15 cellular contexts compared by ENCODE assay signal in the genomic region with DNA sequence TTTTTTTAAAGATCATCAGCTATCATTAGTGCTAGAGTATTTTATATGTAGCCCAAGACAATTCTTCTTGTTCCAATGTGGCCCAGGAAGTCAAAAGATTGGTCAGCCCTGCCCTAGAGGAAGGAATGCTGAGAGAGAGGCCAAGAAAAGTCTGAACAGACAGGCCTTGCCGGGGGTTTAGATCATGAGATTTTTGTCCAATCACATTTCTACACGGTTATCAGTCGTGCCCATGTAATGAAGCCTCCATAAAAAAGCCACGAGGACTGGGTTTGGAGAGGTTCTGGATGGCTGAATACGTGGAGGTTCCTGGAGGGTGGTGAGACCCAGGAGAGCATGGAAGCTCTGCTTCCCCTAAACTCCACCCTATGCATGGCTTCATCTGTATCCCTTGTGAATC. TPM values are rescaled to one million over a fixed set of nuclear protein-coding genes. Genes with fewer than 3 reads are reported as not detected.
DNase-seq lines count a peak whose midpoint lies in the region; ATAC-seq and TF ChIP-seq lines count a peak whose summit lies in the region.
"Had no signal": no experiment of that assay in that cellular context is flagged by ENCODE, and none has a peak within 500 bp of the region (broad histone marks: within the 10 kb centered on the region; RNA-seq: fewer than 3 reads in every experiment).

No MANE protein-coding gene starts in this region.

- peaks cover 51% of the 10 kb centered on the region for H3K4me1 Mint-ChIP-seq in activated CD4-positive, alpha-beta memory T cell treated with anti-CD3 and anti-CD28 coated beads for 36 hours (ENCODE audit: low read depth)
- H3K4me1 Mint-ChIP-seq in activated CD4-positive, alpha-beta memory T cell treated with anti-CD3 and anti-CD28 coated beads, Interleukin-2, amount 10 ng/mL, durations not matched to agents 7 days and 5 days, result peaks cover 53% of the 10 kb centered on the region
- peaks cover 42% of the 10 kb centered on the region for H3K4me1 Mint-ChIP-seq in stimulated activated effector memory CD8-positive, alpha-beta T cell treated with anti-CD3 and anti-CD28 coated beads, Interleukin-12 subunit alpha, Interleukin-12 subunit beta, amount 100 ng/mL, for 72 hours

- TF ChIP-seq CTCF in SK-N-SH (IDR thresholded peaks at IDR 0.05), result peak; percentile 36

- H3K36me3 ChIP-seq in SK-N-SH (replicated peaks in 1 of 2; ENCODE audit: control insufficient read depth in 1 of 2, insufficient read depth in 2 of 2, low read length in 1 of 2), result no peaks in the 10 kb centered on the region
- no peaks in the 10 kb centered on the region for H3K36me3 ChIP-seq in effector memory CD4-positive, alpha-beta T cell (ENCODE audit: control insufficient read depth, insufficient read depth, low read length)
- H3K36me3 ChIP-seq: pancreas had no signal

- H3F3A ChIP-seq in SK-N-SH (replicated peaks; ENCODE audit: insufficient read depth), result peaks cover 43% of the 10 kb centered on the region

- no peak for ATAC-seq in stimulated activated effector memory CD8-positive, alpha-beta T cell treated with anti-CD3 and anti-CD28 coated beads, Interleukin-12 subunit alpha, Interleukin-12 subunit beta, amount 100 ng/mL, for 72 hours
- ATAC-seq in GM19455 (IDR thresholded peaks at IDR 0.05; ENCODE audit: unreplicated experiment) (no peak), GM18498 (IDR thresholded peaks at IDR 0.05; ENCODE audit: unreplicated experiment) (no peak)
- ATAC-seq: effector memory CD8-positive, alpha-beta T cell had no signal

- intact Hi-C loops in activated CD4-positive, alpha-beta memory T cell treated with anti-CD3 and anti-CD28 coated beads for 36 hours (cut with micrococcal nuclease), result loop anchor here (1.0 to 2.0 kb wide), 2 partner anchors 43 to 86 kb away; a partner anchor contains a TSS

- H3K4me1 ChIP-seq in SK-N-SH (ENCODE audit: control insufficient read depth in 1 of 2, insufficient read depth in 2 of 2, low read depth in 1 of 2, low read length in 1 of 2), result peaks cover 10 to 17% of the 10 kb centered on the region in 2 experiments; a peak in 3 of 4 replicates
- peaks cover 8% of the 10 kb centered on the region for H3K4me1 ChIP-seq in effector memory CD4-positive, alpha-beta T cell (ENCODE audit: control insufficient read depth, insufficient read depth, low read length, poor library complexity, severe bottlenecking)
- H3K4me1 ChIP-seq: pancreas had no signal

- WGBS in SK-N-SH (ENCODE audit: low lambda C conversion rate), result 89% methylated on average over 5 of the region's 5 CpGs

- peak overlapping the region; percentile 48; the same call in 1 of the 2 replicates for H3K4me2 ChIP-seq in SK-N-SH

- peak overlapping the region in 1 of 2 experiments; percentile 80; a peak in 2 of 4 replicates for H3K27ac ChIP-seq in SK-N-SH (ENCODE audit: low read depth in 2 of 2, low read length in 1 of 2)
- H3K27ac ChIP-seq in epithelial cell of prostate, result peak overlapping the region; percentile 62
- H3K27ac ChIP-seq in effector memory CD4-positive, alpha-beta T cell (ENCODE audit: insufficient read depth, low read length, poor library complexity, severe bottlenecking), result no peak overlapping the region

- no peak overlapping the region for H3K9ac ChIP-seq in SK-N-SH

- CTCF ChIA-PET in activated CD4-positive, alpha-beta memory T cell treated with anti-CD3 and anti-CD28 coated beads for 36 hours (lab: Charles Lee), result interaction anchor here (1.3 kb wide), 1 partner anchor 12 kb away, joined by 3 read pairs; no protein-coding TSS in a partner anchor
- CTCF ChIA-PET in activated CD4-positive, alpha-beta memory T cell treated with anti-CD3 and anti-CD28 coated beads, Interleukin-2, amount 10 ng/mL, durations not matched to agents 7 days and 5 days (lab: Charles Lee), result interaction anchor here (1.0 to 1.3 kb wide), 2 partner anchors 15 to 44 kb away, joined by 3 to 4 read pairs; no protein-coding TSS in a partner anchor
- CTCF ChIA-PET in SK-N-SH (lab: Yijun Ruan, JAX), result interaction anchor here (1.8 kb wide), 1 partner anchor 15 kb away, joined by 5 read pairs; no protein-coding TSS in a partner anchor

- DNase-seq in activated CD4-positive, alpha-beta memory T cell treated with anti-CD3 and anti-CD28 coated beads for 36 hours, result no peak
- DNase-seq in activated CD4-positive, alpha-beta memory T cell treated with anti-CD3 and anti-CD28 coated beads, Interleukin-2, amount 10 ng/mL, durations not matched to agents 7 days and 5 days, result no peak
- no peak for DNase-seq in SK-N-SH
- no peak for DNase-seq in epithelial cell of prostate (ENCODE audit: low read depth, low spot score)
- no peak for DNase-seq in stimulated activated effector memory CD8-positive, alpha-beta T cell treated with anti-CD3 and anti-CD28 coated beads, Interleukin-12 subunit alpha, Interleukin-12 subunit beta, amount 100 ng/mL, for 72 hours (ENCODE audit: low spot score in 2 of 2)
- DNase-seq in effector memory CD4-positive, alpha-beta T cell, result no peak
- DNase-seq: C1 segment of cervical spinal cord; effector memory CD8-positive, alpha-beta T cell; KG1; NCI-H446 treated with DMSO at 0.1 percent for 48 hours; pancreas had no signal

- H3K9me3 Mint-ChIP-seq in activated CD4-positive, alpha-beta memory T cell treated with anti-CD3 and anti-CD28 coated beads for 36 hours, result peaks cover 12% of the 10 kb centered on the region
- peaks cover 3% of the 10 kb centered on the region for H3K9me3 Mint-ChIP-seq in activated CD4-positive, alpha-beta memory T cell treated with anti-CD3 and anti-CD28 coated beads, Interleukin-2, amount 10 ng/mL, durations not matched to agents 7 days and 5 days
- H3K9me3 Mint-ChIP-seq in stimulated activated effector memory CD8-positive, alpha-beta T cell treated with anti-CD3 and anti-CD28 coated beads, Interleukin-12 subunit alpha, Interleukin-12 subunit beta, amount 100 ng/mL, for 72 hours, result no peaks in the 10 kb centered on the region
- H3K9me3 Mint-ChIP-seq: effector memory CD8-positive, alpha-beta T cell had no signal

- TF ChIP-seq EP300 in SK-N-SH (IDR thresholded peaks at IDR 0.05; ENCODE audit: borderline replicate concordance in 1 of 2, low read depth in 1 of 2, low read length in 1 of 2), result no peak

- no peaks in the 10 kb centered on the region for H3K9me2 ChIP-seq in SK-N-SH

- no peaks in the 10 kb centered on the region for H4K20me1 ChIP-seq in SK-N-SH (ENCODE audit: insufficient read depth)

- TF ChIP-seq RAD21 in SK-N-SH (IDR thresholded peaks at IDR 0.05; ENCODE audit: low read length), result no peak

- no peaks in the 10 kb centered on the region for H3K79me2 ChIP-seq in SK-N-SH (ENCODE audit: insufficient read depth)

- H3K4me3 ChIP-seq in SK-N-SH (ENCODE audit: low read depth in 2 of 2, low read length in 1 of 2), result no peak overlapping the region
- no peak overlapping the region for H3K4me3 ChIP-seq in effector memory CD4-positive, alpha-beta T cell (ENCODE audit: insufficient read depth, low read depth, low read length, poor library complexity, severe bottlenecking)
- H3K4me3 ChIP-seq: pancreas had no signal

- H3K27ac Mint-ChIP-seq in activated CD4-positive, alpha-beta memory T cell treated with anti-CD3 and anti-CD28 coated beads for 36 hours, result peak overlapping the region; percentile 47
- no peak overlapping the region for H3K27ac Mint-ChIP-seq in activated CD4-positive, alpha-beta memory T cell treated with anti-CD3 and anti-CD28 coated beads, Interleukin-2, amount 10 ng/mL, durations not matched to agents 7 days and 5 days
- peak overlapping the region; percentile 83 for H3K27ac Mint-ChIP-seq in stimulated activated effector memory CD8-positive, alpha-beta T cell treated with anti-CD3 and anti-CD28 coated beads, Interleukin-12 subunit alpha, Interleukin-12 subunit beta, amount 100 ng/mL, for 72 hours
- H3K27ac Mint-ChIP-seq: effector memory CD8-positive, alpha-beta T cell had no signal

- H3K27me3 ChIP-seq in SK-N-SH (ENCODE audit: insufficient read depth), result no peaks in the 10 kb centered on the region
- no peaks in the 10 kb centered on the region for H3K27me3 ChIP-seq in effector memory CD4-positive, alpha-beta T cell (replicated peaks; ENCODE audit: control insufficient read depth, insufficient read depth, low read length, poor library complexity, severe bottlenecking)
- H3K27me3 ChIP-seq: pancreas had no signal

- H3K9me3 ChIP-seq in SK-N-SH, result no peaks in the 10 kb centered on the region
- H3K9me3 ChIP-seq in effector memory CD4-positive, alpha-beta T cell (ENCODE audit: control insufficient read depth, low read length), result no peaks in the 10 kb centered on the region
- H3K9me3 ChIP-seq: pancreas had no signal

- H3K36me3 Mint-ChIP-seq in activated CD4-positive, alpha-beta memory T cell treated with anti-CD3 and anti-CD28 coated beads for 36 hours, result peaks cover 8% of the 10 kb centered on the region
- H3K36me3 Mint-ChIP-seq in activated CD4-positive, alpha-beta memory T cell treated with anti-CD3 and anti-CD28 coated beads, Interleukin-2, amount 10 ng/mL, durations not matched to agents 7 days and 5 days (ENCODE audit: low read depth), result peaks cover 15% of the 10 kb centered on the region
- peaks cover 11% of the 10 kb centered on the region for H3K36me3 Mint-ChIP-seq in stimulated activated effector memory CD8-positive, alpha-beta T cell treated with anti-CD3 and anti-CD28 coated beads, Interleukin-12 subunit alpha, Interleukin-12 subunit beta, amount 100 ng/mL, for 72 hours

- H3K27me3 Mint-ChIP-seq in activated CD4-positive, alpha-beta memory T cell treated with anti-CD3 and anti-CD28 coated beads for 36 hours, result no peaks in the 10 kb centered on the region
- no peaks in the 10 kb centered on the region for H3K27me3 Mint-ChIP-seq in activated CD4-positive, alpha-beta memory T cell treated with anti-CD3 and anti-CD28 coated beads, Interleukin-2, amount 10 ng/mL, durations not matched to agents 7 days and 5 days
- H3K27me3 Mint-ChIP-seq: effector memory CD8-positive, alpha-beta T cell had no signal

- 0 out of 2 replicates have a peak overlapping the region, but pooled peaks have one; percentile 41 for H2AFZ ChIP-seq in SK-N-SH (ENCODE audit: low read depth)

- POLR2A ChIA-PET in activated CD4-positive, alpha-beta memory T cell treated with anti-CD3 and anti-CD28 coated beads for 36 hours (lab: Charles Lee), result no interaction called here
- POLR2A ChIA-PET in activated CD4-positive, alpha-beta memory T cell treated with anti-CD3 and anti-CD28 coated beads, Interleukin-2, amount 10 ng/mL, durations not matched to agents 7 days and 5 days (lab: Charles Lee), result interaction anchor here (1.8 kb wide), 1 partner anchor 38 kb away, joined by 4 read pairs; no protein-coding TSS in a partner anchor
- POLR2A ChIA-PET in SK-N-SH (lab: Yijun Ruan, JAX), result no interaction called here

- no peak overlapping the region for H3K4me3 Mint-ChIP-seq in activated CD4-positive, alpha-beta memory T cell treated with anti-CD3 and anti-CD28 coated beads for 36 hours
- H3K4me3 Mint-ChIP-seq in activated CD4-positive, alpha-beta memory T cell treated with anti-CD3 and anti-CD28 coated beads, Interleukin-2, amount 10 ng/mL, durations not matched to agents 7 days and 5 days, result no peak overlapping the region
- no peak overlapping the region for H3K4me3 Mint-ChIP-seq in stimulated activated effector memory CD8-positive, alpha-beta T cell treated with anti-CD3 and anti-CD28 coated beads, Interleukin-12 subunit alpha, Interleukin-12 subunit beta, amount 100 ng/mL, for 72 hours
- H3K4me3 Mint-ChIP-seq: effector memory CD8-positive, alpha-beta T cell had no signal

RNA-seq across cellular contexts. Expression of a gene that starts 24.3 kb away (rescaled TPM):
- 1,000 to 10,000 TPM; 3,008 to 3,028 TPM for total RNA-seq in activated CD4-positive, alpha-beta memory T cell treated with anti-CD3 and anti-CD28 coated beads for 36 hours
- 1,000 to 10,000 TPM; 2,453 to 2,472 TPM for total RNA-seq in activated CD4-positive, alpha-beta memory T cell treated with anti-CD3 and anti-CD28 coated beads, Interleukin-2, amount 10 ng/mL, durations not matched to agents 7 days and 5 days
- 1,578 and 1,599 TPM in 2 replicates for polyA plus RNA-seq in SK-N-SH (2012; rRNA removed)
- polyA plus RNA-seq in SK-N-SH (2012; cell fraction: cytosol; rRNA removed), result 1,008 and 1,227 TPM in 2 replicates
- 1,203 and 1,510 TPM in 2 replicates for polyA plus RNA-seq in SK-N-SH (2012; cell fraction: nucleus; rRNA removed)

RNA-seq across cellular contexts. Expression of a gene that starts 42.9 kb away (rescaled TPM):
- total RNA-seq in activated CD4-positive, alpha-beta memory T cell treated with anti-CD3 and anti-CD28 coated beads for 36 hours, result under 1 TPM; 0.17 to 0.26 TPM
- under 1 TPM in 1 of 2 experiments, not detected in 1; 0.18 TPM for total RNA-seq in activated CD4-positive, alpha-beta memory T cell treated with anti-CD3 and anti-CD28 coated beads, Interleukin-2, amount 10 ng/mL, durations not matched to agents 7 days and 5 days
- polyA plus RNA-seq in SK-N-SH (2012; rRNA removed), result not detected in 2 replicates
- not detected in 2 replicates for polyA plus RNA-seq in SK-N-SH (2012; cell fraction: cytosol; rRNA removed)
- polyA plus RNA-seq in SK-N-SH (2012; cell fraction: nucleus; rRNA removed), result not detected in 2 replicates
- total RNA-seq: left lobe of liver, pancreas, ureter had no signal
- polyA plus RNA-seq: pancreas had no signal
